In the genomic region with DNA sequence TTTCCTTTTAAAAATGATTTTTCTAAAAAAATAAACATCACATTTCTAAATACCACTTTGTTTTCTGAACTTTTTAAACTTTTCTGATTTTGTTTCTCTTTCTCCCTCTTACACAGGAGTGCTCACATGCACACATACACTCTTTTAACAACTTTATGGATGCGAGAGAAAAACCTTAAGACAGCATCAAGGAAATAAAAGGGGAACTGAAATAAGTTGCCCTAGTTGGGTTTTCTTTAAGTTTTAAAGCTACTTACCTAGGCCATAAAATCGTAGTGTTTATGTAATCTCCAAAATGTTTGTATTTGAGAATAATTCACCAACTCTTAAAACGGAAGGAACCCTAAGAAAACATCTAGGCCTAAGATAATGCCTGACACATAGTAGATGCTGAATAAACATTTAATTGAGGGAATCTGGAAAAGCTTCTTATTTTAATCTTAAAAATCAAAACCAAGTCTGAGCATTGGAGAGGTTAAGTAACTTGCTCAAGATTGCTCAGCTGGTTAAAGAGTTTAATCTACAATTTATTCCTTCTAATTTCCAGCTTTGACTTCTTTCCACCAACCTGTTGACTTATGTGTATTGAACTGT, we compare ENCODE assay signal across 23 cellular contexts. TPM values are rescaled to one million over a fixed set of nuclear protein-coding genes. Genes with fewer than 3 reads are reported as not detected.
DNase-seq lines count a peak whose midpoint lies in the region; ATAC-seq and TF ChIP-seq lines count a peak whose summit lies in the region.
"Had no signal": no experiment of that assay in that cellular context is flagged by ENCODE, and none has a peak within 500 bp of the region (broad histone marks: within the 10 kb centered on the region; RNA-seq: fewer than 3 reads in every experiment).

No MANE protein-coding gene starts in this region.

- peaks cover 4% of the 10 kb centered on the region for H3K4me1 ChIP-seq in ACC112 (ENCODE audit: control insufficient read depth, insufficient read depth, low read length, unreplicated experiment)
- H3K4me1 ChIP-seq in OCI-LY1 (ENCODE audit: insufficient read depth, low read length, severe bottlenecking): peaks cover 28% of the 10 kb centered on the region
- peaks cover 5% of the 10 kb centered on the region for H3K4me1 ChIP-seq in hepatocyte (ENCODE audit: insufficient read depth)
- peaks cover 10 to 14% of the 10 kb centered on the region in 2 donors for H3K4me1 ChIP-seq in adrenal gland (replicated peaks in 1 of 2)

- H3K4me2 ChIP-seq in OCI-LY1 (ENCODE audit: low read length): peak overlapping the region; percentile 33; the same call in 1 of the 2 replicates
- no peak overlapping the region for H3K4me2 ChIP-seq in hepatocyte

- intact Hi-C loops in adrenal gland (cut with DNase I): loop anchor here in 1 of 2 donors (5.0 kb wide), 1 partner anchor 89 kb away; no protein-coding TSS in a partner anchor

- H3K9me3 ChIP-seq in OCI-LY1 (ENCODE audit: low read length) (no peaks in the 10 kb centered on the region), hepatocyte (ENCODE audit: low read depth) (no peaks in the 10 kb centered on the region), adrenal gland (replicated peaks in 1 of 3) (no peaks in the 10 kb centered on the region)

- no peak for TF ChIP-seq CTCF in GM12865 (IDR thresholded peaks at IDR 0.05; ENCODE audit: insufficient read depth, low read depth, low read length, missing control alignments)
- no peak for TF ChIP-seq CTCF in OCI-LY1 (IDR thresholded peaks at IDR 0.05; ENCODE audit: low read length)
- TF ChIP-seq CTCF in hepatocyte (IDR thresholded peaks at IDR 0.05; ENCODE audit: poor library complexity): no peak
- TF ChIP-seq CTCF in adrenal gland (IDR thresholded peaks at IDR 0.05): no peak

- no peak overlapping the region for H3K9ac ChIP-seq in OCI-LY1 (ENCODE audit: low read length)

- peak; percentile 23 for DNase-seq in GM12865 (ENCODE audit: low read depth)
- DNase-seq in hepatocyte (ENCODE audit: low spot score): no peak
- DNase-seq in adrenal gland: no peak
- DNase-seq in NK-92 (lab: John Stamatoyannopoulos, UW; ENCODE audit: unreplicated experiment): no peak
- DNase-seq: activated CD8-positive, alpha-beta T cell treated with anti-CD3 and anti-CD28 coated beads for 36 hours; activated effector memory CD4-positive, alpha-beta T cell treated with Interleukin-2 at 50 U/mL for 16 hours; activated naive CD8-positive, alpha-beta T cell treated with anti-CD3 and anti-CD28 coated beads for 36 hours; activated T-cell treated with anti-CD3 and anti-CD28 coated beads for 4 hours; C1 segment of cervical spinal cord; H7; head of caudate nucleus; NCI-H1092 treated with DMSO at 0.1 percent for 48 hours; NCI-H2029 treated with DMSO at 0.1 percent for 48 hours; NCI-H2227 treated with DMSO at 0.1 percent for 48 hours; NCI-H69; Right ventricle myocardium superior; small intestine; substantia nigra had no signal

- H3K27me3 ChIP-seq in ACC112 (ENCODE audit: insufficient read depth, low read length) (no peaks in the 10 kb centered on the region), OCI-LY1 (ENCODE audit: insufficient read depth, low read length) (no peaks in the 10 kb centered on the region), hepatocyte (no peaks in the 10 kb centered on the region), adrenal gland (no peaks in the 10 kb centered on the region)

- H3K27ac ChIP-seq in ACC112 (ENCODE audit: low read depth, low read length) (no peak overlapping the region), OCI-LY1 (ENCODE audit: low read depth, low read length, poor library complexity, severe bottlenecking) (no peak overlapping the region), hepatocyte (no peak overlapping the region), adrenal gland (no peak overlapping the region)

- H3K4me3 ChIP-seq in ACC112 (ENCODE audit: low read depth, low read length) (no peak overlapping the region), GM12865 (ENCODE audit: low read depth, low read length) (no peak overlapping the region), OCI-LY1 (ENCODE audit: low read depth, low read length, poor library complexity, severe bottlenecking) (no peak overlapping the region), hepatocyte (no peak overlapping the region), adrenal gland (no peak overlapping the region)

- H2AFZ ChIP-seq in ACC112 (ENCODE audit: low read length, unreplicated experiment): peak overlapping the region; percentile 26
- H2AFZ ChIP-seq in OCI-LY1 (ENCODE audit: low read length): 0 out of 2 replicates have a peak overlapping the region, but pooled peaks have one; percentile 20
- H2AFZ ChIP-seq in hepatocyte: peak overlapping the region; percentile 80

- no peaks in the 10 kb centered on the region for H3F3A ChIP-seq in OCI-LY1 (ENCODE audit: insufficient read depth, low read length)

- H4K20me1 ChIP-seq in OCI-LY1 (ENCODE audit: insufficient read depth, low read length) (no peaks in the 10 kb centered on the region), hepatocyte (ENCODE audit: insufficient read depth, poor library complexity, severe bottlenecking) (peaks cover 7% of the 10 kb centered on the region)

- TF ChIP-seq POLR2A in adrenal gland (IDR thresholded peaks at IDR 0.05): no peak

- no peaks in the 10 kb centered on the region for H3K9me2 ChIP-seq in OCI-LY1 (ENCODE audit: low read depth, low read length)
- no peaks in the 10 kb centered on the region for H3K9me2 ChIP-seq in hepatocyte (replicated peaks; ENCODE audit: insufficient read depth)

- H3K79me2 ChIP-seq in ACC112 (ENCODE audit: control insufficient read depth, insufficient read depth, low read length, unreplicated experiment): peaks cover 28% of the 10 kb centered on the region
- peaks cover 5% of the 10 kb centered on the region; the same call in 1 of the 2 replicates for H3K79me2 ChIP-seq in OCI-LY1 (ENCODE audit: insufficient read depth, low read length)
- peaks cover 18% of the 10 kb centered on the region for H3K79me2 ChIP-seq in hepatocyte

- 57% methylated on average over 3 of the region's 3 CpGs for WGBS in hepatocyte (ENCODE audit: low lambda C conversion rate, missing lambda C conversion rate)
- 82 to 93% (median 87%) methylated on average over 3 of the region's 3 CpGs for WGBS in adrenal gland, 4 donors

- ATAC-seq in HG02970 (IDR thresholded peaks at IDR 0.05; ENCODE audit: low FRiP score, unreplicated experiment) (no peak), HG02623 (IDR thresholded peaks at IDR 0.05; ENCODE audit: unreplicated experiment) (no peak)
- ATAC-seq: activated CD8-positive, alpha-beta T cell treated with anti-CD3 and anti-CD28 coated beads for 36 hours; WTC11 had no signal

- H3K36me3 ChIP-seq in ACC112 (ENCODE audit: insufficient read depth, low read length): no peaks in the 10 kb centered on the region
- peaks cover 4% of the 10 kb centered on the region for H3K36me3 ChIP-seq in OCI-LY1 (ENCODE audit: insufficient read depth, low read length)
- no peaks in the 10 kb centered on the region for H3K36me3 ChIP-seq in hepatocyte (replicated peaks; ENCODE audit: insufficient read depth, low read depth)
- H3K36me3 ChIP-seq in adrenal gland (replicated peaks in 1 of 2): no peaks in the 10 kb centered on the region

RNA-seq across cellular contexts. Expression of a gene that starts 1.2 kb away (rescaled TPM):
- total RNA-seq in hepatocyte (63.7 and 69.0 TPM in 2 replicates), adrenal gland (100 to 1,000 TPM in 6 of 8 donors, 10 to 100 TPM in 2; 87.5 to 208 (median 122) TPM)
- polyA plus RNA-seq in hepatocyte (75.2 and 92.6 TPM in 2 replicates), adrenal gland (10 to 100 TPM; 12.8 to 72.1 (median 19.4) TPM)

Comparison
In these comparisons a context has a peak if more than half of its experiments do, and no peak if none do; other contexts are left out.
1. H2AFZ ChIP-seq: peak in every context shown above with its lines; median percentile 80 in hepatocyte; 26 in ACC112; 20 in OCI-LY1.